Comparison of ENCODE assay signal across 9 cellular contexts in the genomic region with DNA sequence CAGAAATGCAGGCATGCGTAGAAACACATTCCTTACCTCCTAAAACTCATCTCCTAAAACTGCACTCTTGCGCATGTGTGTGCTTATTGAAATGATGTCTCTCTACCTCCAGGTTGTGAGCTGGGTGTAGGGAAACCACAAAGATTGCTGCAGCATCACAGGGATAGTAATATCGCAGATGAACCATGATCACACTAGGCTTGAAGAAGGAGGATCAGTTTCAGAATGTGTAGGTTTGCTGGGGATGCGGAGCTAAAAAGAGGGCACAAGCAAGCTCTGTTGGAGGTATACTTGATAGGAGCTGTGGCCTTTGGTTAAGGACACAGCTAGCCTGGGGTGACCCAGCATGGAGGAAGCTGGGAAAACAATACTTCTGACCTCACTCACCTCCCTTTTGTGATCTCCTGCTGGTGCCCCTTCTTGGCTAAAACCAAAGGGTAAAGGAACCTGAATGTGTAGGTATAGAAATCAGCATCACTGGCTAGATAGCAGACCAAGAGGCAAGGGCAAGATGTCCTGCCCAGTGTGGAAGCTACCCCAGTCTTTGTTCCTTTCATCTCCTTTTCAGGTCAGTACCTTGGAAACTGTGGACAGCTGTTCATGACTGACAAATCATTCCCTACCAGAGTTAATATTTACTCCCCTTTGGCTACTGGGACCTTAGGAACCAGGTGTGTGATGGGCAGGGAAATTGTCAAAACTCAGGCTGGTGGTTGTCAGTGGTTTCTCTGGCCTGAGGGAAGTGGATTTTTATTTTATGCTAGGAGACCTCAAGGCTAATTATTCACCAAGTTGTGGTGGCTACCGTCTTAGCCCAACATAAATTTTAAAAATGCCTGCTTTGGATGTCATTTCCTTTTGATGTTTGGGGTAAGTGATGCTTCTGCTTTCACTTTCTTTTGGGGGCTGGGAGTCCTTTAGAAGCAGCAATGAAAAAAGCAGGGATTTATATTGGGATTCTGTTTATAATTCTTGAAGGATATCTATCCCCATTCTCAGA.
A peak's percentile ranks its signal among the peaks of the same experiment; 100 is the strongest.
DNase-seq lines count a peak whose midpoint lies in the region; ATAC-seq and TF ChIP-seq lines count a peak whose summit lies in the region.
"Had no signal": no experiment of that assay in that cellular context is flagged by ENCODE, and none has a peak within 500 bp of the region (broad histone marks: within the 10 kb centered on the region; RNA-seq: fewer than 3 reads in every experiment).

No MANE protein-coding gene starts in this region.

- no peaks in the 10 kb centered on the region for H3K27me3 ChIP-seq in fibroblast of lung (ENCODE audit: control insufficient read depth, insufficient read depth, low read length)
- no peaks in the 10 kb centered on the region for H3K27me3 ChIP-seq in H7 (ENCODE audit: control insufficient read depth, insufficient read depth, low read length)
- H3K27me3 ChIP-seq in MG63: no peaks in the 10 kb centered on the region
- no peaks in the 10 kb centered on the region for H3K27me3 ChIP-seq in adrenal gland
- H3K27me3 ChIP-seq in PC-9 (ENCODE audit: insufficient read depth, low read depth): no peaks in the 10 kb centered on the region

- H3K9me2 ChIP-seq in PC-9 (ENCODE audit: insufficient read depth): no peaks in the 10 kb centered on the region

- H4K20me1 ChIP-seq in fibroblast of lung (ENCODE audit: control insufficient read depth, extremely low read depth, insufficient read depth, low read length) (no peaks in the 10 kb centered on the region), PC-9 (ENCODE audit: insufficient read depth) (no peaks in the 10 kb centered on the region)

- H3K36me3 ChIP-seq in fibroblast of lung (ENCODE audit: control insufficient read depth, insufficient read depth, low read length) (no peaks in the 10 kb centered on the region), H7 (replicated peaks; ENCODE audit: control insufficient read depth, insufficient read depth, low read length) (no peaks in the 10 kb centered on the region), MG63 (no peaks in the 10 kb centered on the region), adrenal gland (replicated peaks in 1 of 2) (no peaks in the 10 kb centered on the region), PC-9 (ENCODE audit: low read depth) (no peaks in the 10 kb centered on the region)

- no peaks in the 10 kb centered on the region for H3K79me2 ChIP-seq in fibroblast of lung (ENCODE audit: control insufficient read depth, insufficient read depth, low read length)
- no peaks in the 10 kb centered on the region for H3K79me2 ChIP-seq in PC-9 (ENCODE audit: low read depth)

- POLR2A ChIA-PET in PC-9 (lab: Charles Lee; ENCODE audit: unreplicated experiment): no interaction called here

- no peak for TF ChIP-seq POLR2A in adrenal gland (IDR thresholded peaks at IDR 0.05)

- 79 to 83% (median 80%) methylated on average over 5 of the region's 5 CpGs for WGBS in adrenal gland, 4 donors

- no peaks in the 10 kb centered on the region for H3K9me3 ChIP-seq in fibroblast of lung (ENCODE audit: control insufficient read depth, insufficient read depth, low read depth, low read length)
- H3K9me3 ChIP-seq in MG63: no peaks in the 10 kb centered on the region
- H3K9me3 ChIP-seq in adrenal gland (replicated peaks in 1 of 3): no peaks in the 10 kb centered on the region
- no peaks in the 10 kb centered on the region for H3K9me3 ChIP-seq in PC-9 (ENCODE audit: insufficient read depth, low read depth)

- ATAC-seq in GM21381 (IDR thresholded peaks at IDR 0.05; ENCODE audit: unreplicated experiment) (peak; percentile 68), HG03469 (IDR thresholded peaks at IDR 0.05; ENCODE audit: unreplicated experiment) (peak; percentile 54)

- H3K4me1 ChIP-seq in fibroblast of lung (ENCODE audit: control insufficient read depth, extremely low read depth, insufficient read depth, low read length) (peaks cover 6% of the 10 kb centered on the region), adrenal gland (replicated peaks in 1 of 2) (peaks cover 0 to 12% of the 10 kb centered on the region in 2 donors), PC-9 (replicated peaks; ENCODE audit: insufficient read depth) (no peaks in the 10 kb centered on the region)

- H3F3A ChIP-seq in PC-9 (ENCODE audit: insufficient read depth, low read depth): 0 out of 2 replicates have a peak, but pooled peaks cover 3% of the 10 kb centered on the region

- H2AFZ ChIP-seq in fibroblast of lung (ENCODE audit: low read length) (no peak overlapping the region), PC-9 (no peak overlapping the region)

- intact Hi-C loops in adrenal gland (cut with DNase I): no loop called here
- intact Hi-C loops in PC-9 (cut with micrococcal nuclease; ENCODE audit: unreplicated experiment): no loop called here

- no peak for TF ChIP-seq CTCF in GM12865 (IDR thresholded peaks at IDR 0.05; ENCODE audit: insufficient read depth, low read depth, low read length, missing control alignments)
- TF ChIP-seq CTCF in fibroblast of lung (conservative IDR thresholded peaks at IDR 0.05 in 1 of 2, IDR thresholded peaks at IDR 0.05 in 1 of 2; ENCODE audit: low read depth in 1 of 2, low read length in 2 of 2): no peak
- no peak for TF ChIP-seq CTCF in adrenal gland (IDR thresholded peaks at IDR 0.05)
- TF ChIP-seq CTCF in PC-9 (conservative IDR thresholded peaks at IDR 0.05): no peak

- H3K4me3 ChIP-seq in GM12865 (ENCODE audit: low read depth, low read length) (no peak overlapping the region), fibroblast of lung (replicated peaks in 1 of 4; ENCODE audit: control extremely low read depth in 1 of 4, insufficient read depth in 1 of 4, low read depth in 3 of 4, low read length in 4 of 4) (no peak overlapping the region), H7 (ENCODE audit: insufficient read depth, low read depth, low read length) (no peak overlapping the region), MG63 (no peak overlapping the region), adrenal gland (no peak overlapping the region), PC-9 (no peak overlapping the region)

- no peak overlapping the region for H3K27ac ChIP-seq in fibroblast of lung (ENCODE audit: insufficient read depth, low read length)
- no peak overlapping the region for H3K27ac ChIP-seq in adrenal gland
- no peak overlapping the region for H3K27ac ChIP-seq in PC-9

- DNase-seq in GM12865 (ENCODE audit: low read depth): peak; percentile 28
- no peak for DNase-seq in fibroblast of lung (ENCODE audit: low read depth in 2 of 2)
- no peak for DNase-seq in H7
- DNase-seq in MG63: no peak
- no peak for DNase-seq in adrenal gland
- no peak for DNase-seq in PC-9
- DNase-seq: NCI-H1436 had no signal

- no peak overlapping the region for H3K9ac ChIP-seq in fibroblast of lung (ENCODE audit: insufficient read depth, low read length)

- CTCF ChIA-PET in PC-9 (lab: Charles Lee): no interaction called here

- H3K4me2 ChIP-seq in fibroblast of lung (ENCODE audit: extremely low read depth, insufficient read depth, low read length) (peak overlapping the region; percentile 7), PC-9 (no peak overlapping the region)

- no TSS peak for BruUV-seq in PC-9 (replicated peaks; lab: Mats Ljungman, UMichigan)
